In genomic region chr2:207484444-207485391, GRCh38 we compare ENCODE assay signal across 9 cellular contexts. TPM values are rescaled to one million over a fixed set of nuclear protein-coding genes. Genes with fewer than 3 reads are reported as not detected.
DNase-seq lines count a peak whose midpoint lies in the region; ATAC-seq and TF ChIP-seq lines count a peak whose summit lies in the region.
"Had no signal": no experiment of that assay in that cellular context is flagged by ENCODE, and none has a peak within 500 bp of the region (broad histone marks: within the 10 kb centered on the region; RNA-seq: fewer than 3 reads in every experiment).

No MANE protein-coding gene starts in this region.

- H3K36me3 Mint-ChIP-seq in naive B cell (no peaks in the 10 kb centered on the region), type B pancreatic cell (no peaks in the 10 kb centered on the region)
- H3K36me3 Mint-ChIP-seq in CD4-positive, alpha-beta memory T cell, result peaks cover 0 to 3% of the 10 kb centered on the region in 2 donors

- ATAC-seq in GM18867 (IDR thresholded peaks at IDR 0.05; ENCODE audit: unreplicated experiment) (peak; percentile 79), naive B cell (ENCODE audit: low read depth in 2 of 2) (peak; percentile 97 to 98)

- TF ChIP-seq CTCF in HEK293 (tag by site-specific recombination; IDR thresholded peaks at IDR 0.05) (no peak), stomach (IDR thresholded peaks at IDR 0.05) (no peak), type B pancreatic cell (conservative IDR thresholded peaks at IDR 0.05) (no peak)

- H3K9me3 Mint-ChIP-seq in naive B cell, result no peaks in the 10 kb centered on the region
- H3K9me3 Mint-ChIP-seq in CD4-positive, alpha-beta memory T cell, result peaks cover 0 to 2% (median 0%) of the 10 kb centered on the region in 8 donors
- H3K9me3 Mint-ChIP-seq in type B pancreatic cell, result peaks cover 3% of the 10 kb centered on the region

- H3K27ac ChIP-seq in HEK293 (ENCODE audit: extremely low read depth, low read depth, low read length) (no peak overlapping the region), stomach (peak overlapping the region in 1 of 5 donors; percentile 17)
- H3K27ac ChIP-seq in CD4-positive, alpha-beta memory T cell (ENCODE audit: low read depth, low read length), result no peak overlapping the region

- intact Hi-C loops in stomach (cut with DNase I; ENCODE audit: low total_unique reads), result no loop called here
- intact Hi-C loops in CD4-positive, alpha-beta memory T cell (cut with micrococcal nuclease), result loop anchor here (1.0 kb wide), 1 partner anchor 11 kb away; no protein-coding TSS in a partner anchor

- H3K9me3 ChIP-seq in HEK293 (ENCODE audit: control insufficient read depth, insufficient read depth, low read depth, low read length) (no peaks in the 10 kb centered on the region), stomach (no peaks in the 10 kb centered on the region)
- no peaks in the 10 kb centered on the region for H3K9me3 ChIP-seq in CD4-positive, alpha-beta memory T cell (ENCODE audit: control insufficient read depth in 1 of 2, low read length in 2 of 2)

- peaks cover 5% of the 10 kb centered on the region; the same call in 1 of the 2 replicates for H3K4me1 ChIP-seq in HEK293 (ENCODE audit: control insufficient read depth, insufficient read depth, low read length)
- H3K4me1 ChIP-seq in stomach, result peaks cover 0 to 8% (median 3%) of the 10 kb centered on the region in 4 donors
- peaks cover 12% of the 10 kb centered on the region for H3K4me1 ChIP-seq in CD4-positive, alpha-beta memory T cell (ENCODE audit: insufficient read depth, low read length)

- H3K36me3 ChIP-seq in HEK293 (ENCODE audit: control insufficient read depth in 2 of 2, insufficient read depth in 1 of 2, low read length in 2 of 2) (no peaks in the 10 kb centered on the region), stomach (no peaks in the 10 kb centered on the region)
- H3K36me3 ChIP-seq in CD4-positive, alpha-beta memory T cell (ENCODE audit: insufficient read depth, low read length), result no peaks in the 10 kb centered on the region

- POLR2A ChIA-PET in HEK293 (lab: Yijun Ruan, JAX), result no interaction called here
- POLR2A ChIA-PET in CD4-positive, alpha-beta memory T cell (lab: Charles Lee; ENCODE audit: partially characterized antibody), result no interaction called here

- DNase-seq in NAMALWA (ENCODE audit: low spot score), result peak; percentile 27
- peak; percentile 69 for DNase-seq in naive B cell
- DNase-seq in stomach, result no peak
- no peak for DNase-seq in retina
- DNase-seq in CD4-positive, alpha-beta memory T cell, result no peak
- no peak for DNase-seq in type B pancreatic cell (ENCODE audit: extremely low spot score, unreplicated experiment)
- DNase-seq: NCI-H1930 had no signal

- TF ChIP-seq POLR2A in stomach (IDR thresholded peaks at IDR 0.05), result no peak

- no peak overlapping the region for H3K4me3 ChIP-seq in HEK293 (ENCODE audit: low read depth, low read length)
- H3K4me3 ChIP-seq in stomach, result no peak overlapping the region
- H3K4me3 ChIP-seq in CD4-positive, alpha-beta memory T cell (ENCODE audit: low read length in 2 of 2), result no peak overlapping the region

- WGBS in stomach, 5 donors, result 69 to 83% (median 76%) methylated on average over 10 of the region's 10 CpGs

- H3K4me1 Mint-ChIP-seq in naive B cell, result peaks cover 22 to 46% (median 30%) of the 10 kb centered on the region in 3 donors
- peaks cover 0 to 16% (median 11%) of the 10 kb centered on the region in 4 donors for H3K4me1 Mint-ChIP-seq in CD4-positive, alpha-beta memory T cell
- H3K4me1 Mint-ChIP-seq in type B pancreatic cell (ENCODE audit: unreplicated experiment), result peaks cover 13% of the 10 kb centered on the region

- TF ChIP-seq EP300 in stomach (IDR thresholded peaks at IDR 0.05), result no peak

- H3K27ac Mint-ChIP-seq in naive B cell, result peak overlapping the region; percentile 43 to 94 (median 86)
- peak overlapping the region in 1 of 7 donors; percentile 55 for H3K27ac Mint-ChIP-seq in CD4-positive, alpha-beta memory T cell
- H3K27ac Mint-ChIP-seq in type B pancreatic cell, result no peak overlapping the region

- H3K27me3 Mint-ChIP-seq in naive B cell (no peaks in the 10 kb centered on the region), type B pancreatic cell (no peaks in the 10 kb centered on the region)
- H3K27me3 Mint-ChIP-seq in CD4-positive, alpha-beta memory T cell, result no peaks in the 10 kb centered on the region

- no peaks in the 10 kb centered on the region for H3K27me3 ChIP-seq in stomach
- no peaks in the 10 kb centered on the region for H3K27me3 ChIP-seq in CD4-positive, alpha-beta memory T cell (ENCODE audit: insufficient read depth, low read length)

- H3K4me3 Mint-ChIP-seq in naive B cell, result peak overlapping the region in 6 of 8 donors; percentile 5 to 64 (median 32)
- H3K4me3 Mint-ChIP-seq in CD4-positive, alpha-beta memory T cell, result no peak overlapping the region
- H3K4me3 Mint-ChIP-seq in type B pancreatic cell, result no peak overlapping the region

- CTCF ChIA-PET in HEK293 (lab: Yijun Ruan, JAX), result interaction anchor here (1.0 kb wide), 1 partner anchor 12 kb away, joined by 4 read pairs; no protein-coding TSS in a partner anchor
- CTCF ChIA-PET in CD4-positive, alpha-beta memory T cell (lab: Charles Lee; ENCODE audit: partially characterized antibody), result interaction anchor here (1.1 to 1.6 kb wide), 2 partner anchors 8 to 11 kb away, joined by 3 read pairs; no protein-coding TSS in a partner anchor

TF ChIP-seq in HEK293, 187 proteins besides CTCF, POLR2A, EP300 and RAD21:
- TF ChIP-seq ZNF76 (tag by site-specific recombination; IDR thresholded peaks at IDR 0.05; ENCODE audit: borderline replicate concordance, low read depth), result no peak
- TF ChIP-seq, protein P1, sequence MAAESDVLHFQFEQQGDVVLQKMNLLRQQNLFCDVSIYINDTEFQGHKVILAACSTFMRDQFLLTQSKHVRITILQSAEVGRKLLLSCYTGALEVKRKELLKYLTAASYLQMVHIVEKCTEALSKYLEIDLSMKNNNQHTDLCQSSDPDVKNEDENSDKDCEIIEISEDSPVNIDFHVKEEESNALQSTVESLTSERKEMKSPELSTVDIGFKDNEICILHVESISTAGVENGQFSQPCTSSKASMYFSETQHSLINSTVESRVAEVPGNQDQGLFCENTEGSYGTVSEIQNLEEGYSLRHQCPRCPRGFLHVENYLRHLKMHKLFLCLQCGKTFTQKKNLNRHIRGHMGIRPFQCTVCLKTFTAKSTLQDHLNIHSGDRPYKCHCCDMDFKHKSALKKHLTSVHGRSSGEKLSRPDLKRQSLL (tag by site-specific recombination; IDR thresholded peaks at IDR 0.05), result peak; percentile 21; the same call in 1 of the 2 replicates

RNA-seq across cellular contexts. Expression of gene CREB1, which starts 45.0 kb away (rescaled TPM):
- polyA plus RNA-seq in naive B cell (ENCODE audit: low read depth in 6 of 6) (100 to 1,000 TPM in 3 of 6 donors, 10 to 100 TPM in 3; 66.6 to 123 (median 97.2) TPM), stomach (10 to 100 TPM in 1 of 3 donors, 1 to 10 TPM in 2; 5.2 to 11.2 (median 5.3) TPM)
- total RNA-seq in stomach (10 to 100 TPM; 14.0 to 58.6 (median 20.0) TPM), type B pancreatic cell (ENCODE audit: low replicate concordance) (78.5 and 89.6 TPM in 2 replicates)
- 100 to 1,000 TPM; 128 TPM for total RNA-seq in CD4-positive, alpha-beta memory T cell
- 10 to 100 TPM; 60.0 to 75.8 TPM for polyA plus RNA-seq in CD4-positive, alpha-beta memory T cell

Comparison
In these comparisons a context has a peak if more than half of its experiments do, and no peak if none do; other contexts are left out.
1. DNase-seq: peak in NAMALWA (single experiment) and naive B cell (single experiment); none in stomach (single experiment), retina (single experiment), CD4-positive, alpha-beta memory T cell (0 of 5) and type B pancreatic cell (single experiment).
2. H3K4me3 Mint-ChIP-seq: peak in naive B cell (6 of 8); none in CD4-positive, alpha-beta memory T cell (0 of 8) and type B pancreatic cell (single experiment).